16 cellular contexts compared by ENCODE assay signal in the genomic region with DNA sequence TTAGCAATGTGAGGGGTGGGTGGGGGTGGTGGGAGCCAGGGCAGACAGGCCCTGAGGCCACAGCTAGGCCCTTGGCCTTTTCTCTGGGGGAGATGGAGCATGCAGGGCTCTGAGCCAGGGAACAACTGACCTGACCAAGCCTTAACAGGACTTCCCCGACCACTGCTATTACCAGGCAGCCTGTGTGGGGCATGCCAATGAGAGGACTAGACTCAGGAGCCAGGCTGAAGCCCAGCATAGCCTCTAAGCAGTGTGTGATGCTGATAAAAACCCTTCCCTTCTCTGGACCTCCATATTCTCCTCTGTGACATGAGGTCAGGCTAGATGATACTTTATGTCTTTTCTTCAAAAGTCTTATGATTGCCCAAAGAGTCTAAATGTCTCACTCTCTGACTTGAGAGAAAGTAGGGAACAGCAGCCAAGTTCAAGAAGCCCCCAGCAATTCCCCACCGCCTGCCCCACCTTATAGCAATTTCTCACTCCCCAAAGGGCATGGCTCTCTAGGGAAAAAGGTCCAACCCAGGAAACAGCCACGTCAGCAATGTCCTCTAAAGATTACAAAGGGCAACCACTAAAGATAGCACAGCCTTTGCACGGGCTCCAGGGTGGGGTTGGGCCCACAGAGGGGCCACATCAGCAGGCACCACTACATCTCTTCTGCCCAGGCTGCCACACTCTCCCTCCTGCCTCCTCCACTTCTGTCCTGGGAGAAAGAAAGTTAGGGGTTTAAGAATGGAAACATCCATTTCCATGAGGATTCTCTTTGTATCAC.
DNase-seq lines count a peak whose midpoint lies in the region; ATAC-seq lines count a peak whose summit lies in the region.
"Had no signal": no experiment of that assay in that cellular context is flagged by ENCODE, and none has a peak within 500 bp of the region (broad histone marks: within the 10 kb centered on the region; RNA-seq: fewer than 3 reads in every experiment).

No MANE protein-coding gene starts in this region.

- peaks cover 87% of the 10 kb centered on the region for H3K4me1 Mint-ChIP-seq in activated T-cell treated with anti-CD3 and anti-CD28 coated beads, Interleukin-2, amount 50 U/mL, for 24 hours (ENCODE audit: low read depth)
- H3K4me1 Mint-ChIP-seq in T-cell = peaks cover 72 to 80% (median 73%) of the 10 kb centered on the region in 3 donors
- peaks cover 71% of the 10 kb centered on the region for H3K4me1 Mint-ChIP-seq in activated naive CD8-positive, alpha-beta T cell treated with anti-CD3 and anti-CD28 coated beads, Interleukin-2, amount 50 U/mL, for 24 hours
- peaks cover 59 to 75% of the 10 kb centered on the region in 2 donors for H3K4me1 Mint-ChIP-seq in natural killer cell treated with Interleukin-12 subunit alpha and Interleukin-12 subunit beta and Interleukin-15 and Interleukin-18, amount 100 ng/mL, for 72 hours (ENCODE audit: low read depth in 2 of 2)

- no peak for ATAC-seq in T-cell (replicated peaks in 1 of 4)
- ATAC-seq in activated naive CD8-positive, alpha-beta T cell treated with anti-CD3 and anti-CD28 coated beads, Interleukin-2, amount 50 U/mL, for 24 hours = no peak
- ATAC-seq in natural killer cell treated with Interleukin-12 subunit alpha and Interleukin-12 subunit beta and Interleukin-15 and Interleukin-18, amount 100 ng/mL, for 72 hours = peak in 1 of 2 donors; percentile 39
- ATAC-seq in GM21529 (IDR thresholded peaks at IDR 0.05; ENCODE audit: unreplicated experiment) = no peak
- ATAC-seq: SK-N-SH treated with all-trans-retinoic acid at 6 μM for 48 hours had no signal

- H3K9me3 Mint-ChIP-seq in activated T-cell treated with anti-CD3 and anti-CD28 coated beads, Interleukin-2, amount 50 U/mL, for 24 hours = no peaks in the 10 kb centered on the region
- no peaks in the 10 kb centered on the region for H3K9me3 Mint-ChIP-seq in T-cell
- no peaks in the 10 kb centered on the region for H3K9me3 Mint-ChIP-seq in activated naive CD8-positive, alpha-beta T cell treated with anti-CD3 and anti-CD28 coated beads, Interleukin-2, amount 50 U/mL, for 24 hours
- H3K9me3 Mint-ChIP-seq in natural killer cell treated with Interleukin-12 subunit alpha and Interleukin-12 subunit beta and Interleukin-15 and Interleukin-18, amount 100 ng/mL, for 72 hours = no peaks in the 10 kb centered on the region

- POLR2A ChIA-PET in T-cell (lab: Charles Lee) = interaction anchor here in 1 of 2 donors (0.8 kb wide), 1 partner anchor 11 kb away, joined by 3 read pairs; no protein-coding TSS in a partner anchor

- no peaks in the 10 kb centered on the region for H3K27me3 Mint-ChIP-seq in activated T-cell treated with anti-CD3 and anti-CD28 coated beads, Interleukin-2, amount 50 U/mL, for 24 hours
- no peaks in the 10 kb centered on the region for H3K27me3 Mint-ChIP-seq in T-cell
- no peaks in the 10 kb centered on the region for H3K27me3 Mint-ChIP-seq in activated naive CD8-positive, alpha-beta T cell treated with anti-CD3 and anti-CD28 coated beads, Interleukin-2, amount 50 U/mL, for 24 hours
- no peaks in the 10 kb centered on the region for H3K27me3 Mint-ChIP-seq in natural killer cell treated with Interleukin-12 subunit alpha and Interleukin-12 subunit beta and Interleukin-15 and Interleukin-18, amount 100 ng/mL, for 72 hours
- H3K27me3 Mint-ChIP-seq: progenitor cell of endocrine pancreas had no signal

- H3K27ac Mint-ChIP-seq in activated T-cell treated with anti-CD3 and anti-CD28 coated beads, Interleukin-2, amount 50 U/mL, for 24 hours = peak overlapping the region; percentile 8
- H3K27ac Mint-ChIP-seq in T-cell = peak overlapping the region; percentile 59 to 78
- peak overlapping the region; percentile 64 for H3K27ac Mint-ChIP-seq in activated naive CD8-positive, alpha-beta T cell treated with anti-CD3 and anti-CD28 coated beads, Interleukin-2, amount 50 U/mL, for 24 hours
- H3K27ac Mint-ChIP-seq in natural killer cell treated with Interleukin-12 subunit alpha and Interleukin-12 subunit beta and Interleukin-15 and Interleukin-18, amount 100 ng/mL, for 72 hours = peak overlapping the region; percentile 86 to 91
- H3K27ac Mint-ChIP-seq: progenitor cell of endocrine pancreas had no signal

- H3K36me3 Mint-ChIP-seq in activated T-cell treated with anti-CD3 and anti-CD28 coated beads, Interleukin-2, amount 50 U/mL, for 24 hours (ENCODE audit: low read depth) = peaks cover 4% of the 10 kb centered on the region
- peaks cover 21% of the 10 kb centered on the region for H3K36me3 Mint-ChIP-seq in T-cell
- H3K36me3 Mint-ChIP-seq in activated naive CD8-positive, alpha-beta T cell treated with anti-CD3 and anti-CD28 coated beads, Interleukin-2, amount 50 U/mL, for 24 hours (ENCODE audit: low read depth) = no peaks in the 10 kb centered on the region
- H3K36me3 Mint-ChIP-seq in natural killer cell treated with Interleukin-12 subunit alpha and Interleukin-12 subunit beta and Interleukin-15 and Interleukin-18, amount 100 ng/mL, for 72 hours = peaks cover 5% of the 10 kb centered on the region

- CTCF ChIA-PET in T-cell (lab: Charles Lee) = no interaction called here

- no peak for DNase-seq in activated T-cell treated with anti-CD3 and anti-CD28 coated beads, Interleukin-2, amount 50 U/mL, for 24 hours
- no peak for DNase-seq in activated T-cell treated with anti-CD3 and anti-CD28 coated beads, Interleukin-2, amount 50 U/mL, for 1 hour
- no peak for DNase-seq in T-cell
- no peak for DNase-seq in activated naive CD8-positive, alpha-beta T cell treated with anti-CD3 and anti-CD28 coated beads, Interleukin-2, amount 50 U/mL, for 24 hours
- no peak for DNase-seq in natural killer cell treated with Interleukin-12 subunit alpha and Interleukin-12 subunit beta and Interleukin-15 and Interleukin-18, amount 100 ng/mL, for 72 hours (ENCODE audit: low spot score)
- no peak for DNase-seq in stimulated activated CD4-positive, alpha-beta T cell treated with anti-CD3 and anti-CD28 coated beads, Interleukin-4, amount 100 ng/mL, for 1 hour
- no peak for DNase-seq in NCI-H345 treated with DMSO at 0.1 percent for 48 hours (lab: John Stamatoyannopoulos, UW; ENCODE audit: unreplicated experiment)
- DNase-seq: EL, foreskin fibroblast, NCI-H1105, NCI-H2107, NCI-H774, WERI-Rb-1 had no signal

- no peak overlapping the region for H3K4me3 Mint-ChIP-seq in activated T-cell treated with anti-CD3 and anti-CD28 coated beads, Interleukin-2, amount 50 U/mL, for 24 hours
- no peak overlapping the region for H3K4me3 Mint-ChIP-seq in T-cell
- H3K4me3 Mint-ChIP-seq in activated naive CD8-positive, alpha-beta T cell treated with anti-CD3 and anti-CD28 coated beads, Interleukin-2, amount 50 U/mL, for 24 hours = no peak overlapping the region
- H3K4me3 Mint-ChIP-seq in natural killer cell treated with Interleukin-12 subunit alpha and Interleukin-12 subunit beta and Interleukin-15 and Interleukin-18, amount 100 ng/mL, for 72 hours = peak overlapping the region; percentile 34

Comparison
In these comparisons a context has a peak if more than half of its experiments do, and no peak if none do; other contexts are left out.
1. H3K27ac Mint-ChIP-seq: peak in every context shown above with its lines; median percentile 88 in natural killer cell treated with Interleukin-12 subunit alpha and Interleukin-12 subunit beta and Interleukin-15 and Interleukin-18, amount 100 ng/mL, for 72 hours; 68 in T-cell; 64 in activated naive CD8-positive, alpha-beta T cell treated with anti-CD3 and anti-CD28 coated beads, Interleukin-2, amount 50 U/mL, for 24 hours; 8 in activated T-cell treated with anti-CD3 and anti-CD28 coated beads, Interleukin-2, amount 50 U/mL, for 24 hours.